Comparison of ENCODE assay signal across 17 cellular contexts in genomic region chr11:134712228-134713145, GRCh38.
DNase-seq lines count a peak whose midpoint lies in the region; ATAC-seq and TF ChIP-seq lines count a peak whose summit lies in the region.
"Had no signal": no experiment of that assay in that cellular context is flagged by ENCODE, and none has a peak within 500 bp of the region (broad histone marks: within the 10 kb centered on the region; RNA-seq: fewer than 3 reads in every experiment).

No MANE protein-coding gene starts in this region.

- H3K36me3 ChIP-seq in upper lobe of right lung, result no peaks in the 10 kb centered on the region

- peak; percentile 23 for ATAC-seq in upper lobe of right lung
- ATAC-seq in HG02759 (IDR thresholded peaks at IDR 0.05; ENCODE audit: unreplicated experiment), result no peak
- no peak for ATAC-seq in GM18868 (IDR thresholded peaks at IDR 0.05; ENCODE audit: unreplicated experiment)
- ATAC-seq: SK-N-SH treated with all-trans-retinoic acid at 6 μM for 48 hours had no signal

- H3K9me3 ChIP-seq in upper lobe of right lung, result no peaks in the 10 kb centered on the region

- DNase-seq in NCI-H82 (lab: John Stamatoyannopoulos, UW) (peak; percentile 9), NCI-H82 treated with DMSO at 0.1 percent for 48 hours (lab: John Stamatoyannopoulos, UW; ENCODE audit: unreplicated experiment) (no peak), RPMI8226 (peak; percentile 60), islet precursor cell (peak; percentile 43), upper lobe of right lung (no peak)
- DNase-seq in stimulated activated CD4-positive, alpha-beta T cell treated with anti-CD3 and anti-CD28 coated beads, Interleukin-4, amount 100 ng/mL, for 24 hours, result no peak
- DNase-seq: CD4-positive, alpha-beta memory T cell; DMS79; IMR-90; Kasumi-1; MM.1S; NCI-H1417; NCI-H2081; SHP77 had no signal

- intact Hi-C loops in upper lobe of right lung (cut with DNase I), result no loop called here

- H3K4me3 ChIP-seq in upper lobe of right lung, result no peak overlapping the region

- H3K4me1 ChIP-seq in upper lobe of right lung, result no peaks in the 10 kb centered on the region

- no peak overlapping the region for H3K27ac ChIP-seq in upper lobe of right lung

- TF ChIP-seq CTCF in upper lobe of right lung (IDR thresholded peaks at IDR 0.05), result no peak

- H3K27me3 ChIP-seq in upper lobe of right lung, result no peaks in the 10 kb centered on the region

Comparison
In these comparisons a context has a peak if more than half of its experiments do, and no peak if none do; other contexts are left out.
1. DNase-seq: peak in NCI-H82 (single experiment), RPMI8226 (single experiment) and islet precursor cell (single experiment); none in NCI-H82 treated with DMSO at 0.1 percent for 48 hours (single experiment), upper lobe of right lung (single experiment) and stimulated activated CD4-positive, alpha-beta T cell treated with anti-CD3 and anti-CD28 coated beads, Interleukin-4, amount 100 ng/mL, for 24 hours (single experiment).